Comparison of ENCODE assay signal across 19 cellular contexts in genomic region chr11:8059030-8059429, GRCh38.
"Had no signal": no experiment of that assay in that cellular context is flagged by ENCODE, and none has a peak within 500 bp of the region (broad histone marks: within the 10 kb centered on the region; RNA-seq: fewer than 3 reads in every experiment).

No MANE protein-coding gene starts in this region.

- H3K36me3 ChIP-seq: ascending aorta, gastroesophageal sphincter, heart right ventricle, neutrophil, upper lobe of right lung had no signal

- H3K27ac Mint-ChIP-seq: activated CD4-positive, alpha-beta T cell treated with anti-CD3 and anti-CD28 coated beads for 36 hours; activated T-cell treated with anti-CD3 and anti-CD28 coated beads, Interleukin-2, amount 50 U/mL, for 24 hours; dendritic cell treated with granulocyte-macrophage colony-stimulating factor and Interleukin-4, amounts not matched to agents 40 ng/mL and 50 ng/mL, for 4 days; naive thymus-derived CD4-positive, alpha-beta T cell; stimulated activated naive CD8-positive, alpha-beta T cell treated with anti-CD3 and anti-CD28 coated beads, Interleukin-15, Interleukin-2, amounts not matched to agents 100 ng/mL and 50 ng/mL, for 24 hours; T-cell; WTC11 had no signal

- H3K27me3 Mint-ChIP-seq: activated T-cell treated with anti-CD3 and anti-CD28 coated beads, Interleukin-2, amount 50 U/mL, for 24 hours; dendritic cell treated with granulocyte-macrophage colony-stimulating factor and Interleukin-4, amounts not matched to agents 40 ng/mL and 50 ng/mL, for 4 days had no signal

- H3K9me3 Mint-ChIP-seq: activated T-cell treated with anti-CD3 and anti-CD28 coated beads, Interleukin-2, amount 50 U/mL, for 24 hours; dendritic cell treated with granulocyte-macrophage colony-stimulating factor and Interleukin-4, amounts not matched to agents 40 ng/mL and 50 ng/mL, for 4 days; naive thymus-derived CD4-positive, alpha-beta T cell; stimulated activated naive CD8-positive, alpha-beta T cell treated with anti-CD3 and anti-CD28 coated beads, Interleukin-15, Interleukin-2, amounts not matched to agents 100 ng/mL and 50 ng/mL, for 24 hours; T-cell; WTC11 had no signal

- H3K4me3 Mint-ChIP-seq: activated CD4-positive, alpha-beta T cell treated with anti-CD3 and anti-CD28 coated beads for 36 hours; activated T-cell treated with anti-CD3 and anti-CD28 coated beads, Interleukin-2, amount 50 U/mL, for 24 hours; dendritic cell treated with granulocyte-macrophage colony-stimulating factor and Interleukin-4, amounts not matched to agents 40 ng/mL and 50 ng/mL, for 4 days; naive thymus-derived CD4-positive, alpha-beta T cell; stimulated activated naive CD8-positive, alpha-beta T cell treated with anti-CD3 and anti-CD28 coated beads, Interleukin-15, Interleukin-2, amounts not matched to agents 100 ng/mL and 50 ng/mL, for 24 hours; T-cell; WTC11 had no signal

- H3K9me3 ChIP-seq: ascending aorta, gastroesophageal sphincter, heart right ventricle, neutrophil, upper lobe of right lung had no signal

- ATAC-seq: activated CD4-positive, alpha-beta T cell treated with anti-CD3 and anti-CD28 coated beads for 36 hours; esophagus mucosa; gastroesophageal sphincter; naive thymus-derived CD4-positive, alpha-beta T cell; T-cell; upper lobe of right lung had no signal

- H3K4me1 Mint-ChIP-seq: activated CD4-positive, alpha-beta T cell treated with anti-CD3 and anti-CD28 coated beads for 36 hours; T-cell had no signal

- H3K27me3 ChIP-seq: ascending aorta, gastroesophageal sphincter, heart right ventricle, neutrophil, upper lobe of right lung had no signal

- H3K36me3 Mint-ChIP-seq: naive thymus-derived CD4-positive, alpha-beta T cell; T-cell; WTC11 had no signal

- H3K4me3 ChIP-seq: ascending aorta, gastroesophageal sphincter, heart right ventricle, upper lobe of right lung had no signal

- DNase-seq: activated CD4-positive, alpha-beta T cell treated with anti-CD3 and anti-CD28 coated beads for 36 hours; activated CD4-positive, alpha-beta T cell treated with anti-CD3 and anti-CD28 coated beads, Interleukin-2, amount 50 U/mL, for 48 hours; activated naive CD4-positive, alpha-beta T cell treated with anti-CD3 and anti-CD28 coated beads, Interleukin-2, amount 50 U/mL, for 16 hours; activated T-cell treated with anti-CD3 and anti-CD28 coated beads, Interleukin-2, amount 50 U/mL, for 24 hours; cerebellar nuclear complex; effector CD8-positive, alpha-beta T cell; heart right ventricle; mesendoderm; naive thymus-derived CD4-positive, alpha-beta T cell; stimulated activated CD4-positive, alpha-beta T cell treated with anti-CD3 and anti-CD28 coated beads, Interleukin-2, amount 100 ng/mL, for 24 hours; T-cell; upper lobe of right lung had no signal

- H3K27ac ChIP-seq: ascending aorta, gastroesophageal sphincter, heart right ventricle, neutrophil, upper lobe of right lung had no signal
